ENCODE assay signal across 15 cellular contexts in the genomic region with DNA sequence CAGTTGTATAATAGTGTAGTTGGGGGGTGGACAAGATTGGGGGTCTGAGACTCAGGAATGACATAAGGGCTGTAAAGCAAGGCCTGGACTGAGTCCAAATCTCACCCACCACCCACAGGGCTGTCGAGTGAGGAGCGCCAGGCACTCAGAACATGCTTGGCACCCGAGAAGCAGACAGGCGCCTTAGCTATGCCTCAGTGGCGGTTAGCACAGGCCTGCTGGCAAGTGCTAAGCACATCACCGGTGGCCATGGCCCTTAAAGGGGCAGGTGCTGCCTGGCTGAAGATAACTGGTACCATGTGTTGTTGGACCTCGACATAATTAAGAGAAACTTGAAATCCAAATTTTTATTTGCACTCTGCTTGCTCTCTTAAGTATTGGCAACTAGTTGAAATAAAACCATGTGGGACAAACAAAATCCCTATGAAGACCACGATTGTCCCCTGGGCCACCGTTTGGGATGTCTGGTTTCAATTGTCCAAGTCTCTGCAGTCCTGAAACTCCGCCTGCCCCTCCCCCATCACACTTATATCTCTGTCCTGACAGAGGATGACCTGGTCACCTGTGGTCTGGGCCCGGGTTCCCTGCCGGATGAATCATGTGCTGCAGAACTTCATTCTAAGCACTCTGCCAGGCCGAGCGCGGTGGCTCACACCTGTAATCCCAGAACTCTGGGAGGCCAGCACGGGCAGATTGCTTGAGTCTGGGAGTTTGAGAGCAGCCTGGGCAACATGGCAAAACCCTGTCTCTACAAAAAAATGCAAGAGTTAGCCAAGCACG.
"Had no signal": no experiment of that assay in that cellular context is flagged by ENCODE, and none has a peak within 500 bp of the region (broad histone marks: within the 10 kb centered on the region; RNA-seq: fewer than 3 reads in every experiment).

No MANE protein-coding gene starts in this region.

- H3K27me3 Mint-ChIP-seq: activated CD4-positive, alpha-beta T cell treated with anti-CD3 and anti-CD28 coated beads, Interleukin-2, amount 10 ng/mL, durations not matched to agents 24 days and 14 days; activated naive CD8-positive, alpha-beta T cell treated with anti-CD3 and anti-CD28 coated beads for 36 hours had no signal

- DNase-seq: activated CD4-positive, alpha-beta T cell treated with anti-CD3 and anti-CD28 coated beads, Interleukin-2, amount 10 ng/mL, durations not matched to agents 24 days and 14 days; activated CD4-positive, CD25-positive, alpha-beta regulatory T cell; activated naive CD8-positive, alpha-beta T cell treated with anti-CD3 and anti-CD28 coated beads for 36 hours; amygdala; central memory CD4-positive, alpha-beta T cell; effector memory CD4-positive, alpha-beta T cell; foreskin keratinocyte; heart left ventricle; left cardiac atrium; lower lobe of right lung; ovary; stomach; testis had no signal

- H3K9me3 Mint-ChIP-seq: activated CD4-positive, alpha-beta T cell treated with anti-CD3 and anti-CD28 coated beads, Interleukin-2, amount 10 ng/mL, durations not matched to agents 24 days and 14 days; activated naive CD8-positive, alpha-beta T cell treated with anti-CD3 and anti-CD28 coated beads for 36 hours; T-helper 2 cell treated with Interferon-gamma antibody and Interleukin-4, amounts not matched to agents 5 μg/mL and 100 μg/mL, for 36 hours had no signal

- H3K27ac ChIP-seq: body of pancreas, foreskin keratinocyte, heart left ventricle, lower lobe of right lung, ovary, stomach, testis had no signal

- H3K4me3 ChIP-seq: body of pancreas, heart left ventricle, lower lobe of right lung, ovary, stomach, testis had no signal

- H3K9me3 ChIP-seq: body of pancreas, heart left ventricle, lower lobe of right lung, ovary, stomach, testis had no signal

- H3K36me3 ChIP-seq: heart left ventricle, lower lobe of right lung, ovary, stomach had no signal

- H3K4me1 Mint-ChIP-seq: activated CD4-positive, alpha-beta T cell treated with anti-CD3 and anti-CD28 coated beads, Interleukin-2, amount 10 ng/mL, durations not matched to agents 24 days and 14 days; activated naive CD8-positive, alpha-beta T cell treated with anti-CD3 and anti-CD28 coated beads for 36 hours had no signal

- H3K27ac Mint-ChIP-seq: activated CD4-positive, alpha-beta T cell treated with anti-CD3 and anti-CD28 coated beads, Interleukin-2, amount 10 ng/mL, durations not matched to agents 24 days and 14 days; activated naive CD8-positive, alpha-beta T cell treated with anti-CD3 and anti-CD28 coated beads for 36 hours; T-helper 2 cell treated with Interferon-gamma antibody and Interleukin-4, amounts not matched to agents 5 μg/mL and 100 μg/mL, for 36 hours had no signal

- H3K27me3 ChIP-seq: body of pancreas, heart left ventricle, ovary, stomach, testis had no signal

- H3K36me3 Mint-ChIP-seq: activated naive CD8-positive, alpha-beta T cell treated with anti-CD3 and anti-CD28 coated beads for 36 hours had no signal

- H3K4me3 Mint-ChIP-seq: activated CD4-positive, alpha-beta T cell treated with anti-CD3 and anti-CD28 coated beads, Interleukin-2, amount 10 ng/mL, durations not matched to agents 24 days and 14 days; activated naive CD8-positive, alpha-beta T cell treated with anti-CD3 and anti-CD28 coated beads for 36 hours; T-helper 2 cell treated with Interferon-gamma antibody and Interleukin-4, amounts not matched to agents 5 μg/mL and 100 μg/mL, for 36 hours had no signal

- H3K4me1 ChIP-seq: body of pancreas, foreskin keratinocyte, lower lobe of right lung, stomach, testis had no signal
